ENCODE assay signal across 24 cellular contexts in the genomic region with DNA sequence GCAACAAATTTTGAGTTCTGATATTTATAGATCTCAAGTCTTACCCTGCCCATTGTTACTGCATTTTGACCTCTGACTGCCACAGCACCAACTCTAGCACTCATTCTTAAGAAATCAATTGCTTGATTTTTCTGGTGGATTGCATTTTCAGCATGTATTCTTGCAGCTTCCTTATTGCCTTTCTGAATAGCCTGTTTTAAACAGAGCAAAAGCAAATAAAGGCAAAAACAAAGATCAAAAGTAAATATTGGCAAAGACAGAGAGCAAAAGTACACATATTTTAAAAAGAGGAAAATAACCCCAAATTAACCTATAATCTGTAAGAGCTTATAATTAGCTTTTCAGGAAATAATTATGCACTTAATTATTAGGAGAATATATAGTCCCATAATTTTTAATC.
"Had no signal": no experiment of that assay in that cellular context is flagged by ENCODE, and none has a peak within 500 bp of the region (broad histone marks: within the 10 kb centered on the region; RNA-seq: fewer than 3 reads in every experiment).

No MANE protein-coding gene starts in this region.

- ATAC-seq: activated CD8-positive, alpha-beta T cell treated with anti-CD3 and anti-CD28 coated beads for 36 hours; activated naive CD8-positive, alpha-beta T cell treated with anti-CD3 and anti-CD28 coated beads, Interleukin-2, amount 50 U/mL, for 24 hours; body of pancreas; gastroesophageal sphincter; WTC11 had no signal

- DNase-seq: activated CD4-positive, alpha-beta T cell treated with anti-CD3 and anti-CD28 coated beads for 1 hour; activated CD4-positive, alpha-beta T cell treated with anti-CD3 and anti-CD28 coated beads for 4 hours; activated CD4-positive, alpha-beta T cell treated with anti-CD3 and anti-CD28 coated beads, Interleukin-2, amount 10 ng/mL, durations not matched to agents 7 days and 5 days; activated CD4-positive, alpha-beta T cell treated with anti-CD3 and anti-CD28 coated beads, Interleukin-2, amount 50 U/mL, for 48 hours; activated CD8-positive, alpha-beta memory T cell treated with anti-CD3 and anti-CD28 coated beads for 24 hours; activated CD8-positive, alpha-beta T cell treated with anti-CD3 and anti-CD28 coated beads for 36 hours; activated effector memory CD4-positive, alpha-beta T cell treated with anti-CD3 and anti-CD28 coated beads, Interleukin-2, amount 50 U/mL, for 16 hours; activated naive CD4-positive, alpha-beta T cell treated with anti-CD3 and anti-CD28 coated beads for 36 hours; activated naive CD8-positive, alpha-beta T cell treated with anti-CD3 and anti-CD28 coated beads for 36 hours; activated naive CD8-positive, alpha-beta T cell treated with anti-CD3 and anti-CD28 coated beads, Interleukin-2, amount 50 U/mL, for 24 hours; activated T-cell treated with anti-CD3 and anti-CD28 coated beads, Interleukin-2, amount 50 U/mL, for 48 hours; adrenal gland; amygdala; aorta; body of pancreas; caudate nucleus; colonic mucosa; effector CD8-positive, alpha-beta T cell; esophagus squamous epithelium; foreskin melanocyte; T-helper 2 cell had no signal

- H3K27ac ChIP-seq: adrenal gland, body of pancreas, colonic mucosa, epithelial cell of prostate, esophagus squamous epithelium, gastroesophageal sphincter had no signal
